Comparison of ENCODE assay signal across 17 cellular contexts in the genomic region with DNA sequence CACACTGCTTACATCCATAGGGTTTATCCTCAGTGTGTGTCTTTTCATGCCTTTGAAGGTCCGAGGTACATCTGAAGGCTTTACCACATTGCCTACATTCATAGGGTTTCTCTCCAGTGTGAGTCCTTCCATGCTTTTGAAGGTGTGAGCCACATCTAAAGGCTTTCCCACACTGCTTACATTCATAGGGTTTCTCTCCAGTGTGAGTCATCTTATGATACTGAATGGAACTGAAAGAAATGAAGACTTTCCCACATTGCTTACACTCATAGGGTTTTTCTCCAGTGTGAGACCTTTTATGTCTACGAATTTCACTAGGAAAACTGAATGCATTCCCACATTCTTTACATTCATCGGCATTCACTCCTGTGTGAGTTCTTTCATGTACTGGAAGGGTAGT. TPM values are rescaled to one million over a fixed set of nuclear protein-coding genes. Genes with fewer than 3 reads are reported as not detected.
DNase-seq lines count a peak whose midpoint lies in the region; ATAC-seq and TF ChIP-seq lines count a peak whose summit lies in the region.
"Had no signal": no experiment of that assay in that cellular context is flagged by ENCODE, and none has a peak within 500 bp of the region (broad histone marks: within the 10 kb centered on the region; RNA-seq: fewer than 3 reads in every experiment).

No MANE protein-coding gene starts in this region.

- no peaks in the 10 kb centered on the region for H3K27me3 ChIP-seq in fibroblast of lung (ENCODE audit: control insufficient read depth, insufficient read depth, low read length)

- H3K27ac Mint-ChIP-seq in natural killer cell treated with Interleukin-12 subunit alpha and Interleukin-12 subunit beta and Interleukin-15 and Interleukin-18, amount 100 ng/mL, for 72 hours = no peak overlapping the region
- H3K27ac Mint-ChIP-seq: CD4-positive, alpha-beta T cell had no signal

- no peaks in the 10 kb centered on the region for H3K4me1 ChIP-seq in fibroblast of lung (ENCODE audit: control insufficient read depth, extremely low read depth, insufficient read depth, low read length)

- intact Hi-C loops in posterior cingulate gyrus (cut with DNase I) = no loop called here

- DNase-seq in Caki2 (ENCODE audit: low read depth) (peak; percentile 43), KBM-7 (peak; percentile 19), amniotic epithelial cell (ENCODE audit: low read depth) (peak; percentile 50), fibroblast of lung (ENCODE audit: low read depth in 2 of 2) (peak; percentile 23 to 31), posterior cingulate gyrus (no peak), COLO829 (ENCODE audit: low spot score) (no peak)
- DNase-seq in natural killer cell treated with Interleukin-12 subunit alpha and Interleukin-12 subunit beta and Interleukin-15 and Interleukin-18, amount 100 ng/mL, for 72 hours (ENCODE audit: low spot score) = no peak
- DNase-seq in activated CD4-positive, alpha-beta T cell treated with anti-CD3 and anti-CD28 coated beads, Interleukin-2, amount 50 U/mL, for 48 hours = no peak
- DNase-seq: AML-193; CD4-positive, alpha-beta T cell; EL; MM.1S; NCI-H187 treated with DMSO at 0.1 percent for 48 hours; NCI-H2171 treated with DMSO at 0.1 percent for 48 hours; NCI-H82 had no signal

- H3K27me3 Mint-ChIP-seq in natural killer cell treated with Interleukin-12 subunit alpha and Interleukin-12 subunit beta and Interleukin-15 and Interleukin-18, amount 100 ng/mL, for 72 hours = no peaks in the 10 kb centered on the region
- H3K27me3 Mint-ChIP-seq: CD4-positive, alpha-beta T cell had no signal

- in situ Hi-C loops in Caki2 (cut with HindIII; ENCODE audit: low pct_unique_long_range_greater_than_20kb, low sequenced_read_pairs) = loop anchor here (10.0 kb wide), 1 partner anchor 52 kb away; no protein-coding TSS in a partner anchor
- in situ Hi-C loops in KBM-7 (cut with MboI; ENCODE audit: low pct_unique_long_range_greater_than_20kb, low sequenced_read_pairs) = no loop called here

- H3K79me2 ChIP-seq in fibroblast of lung (ENCODE audit: control insufficient read depth, insufficient read depth, low read length) = peaks cover 7% of the 10 kb centered on the region

- H3K9me3 ChIP-seq in fibroblast of lung (ENCODE audit: control insufficient read depth, insufficient read depth, low read depth, low read length) = peaks cover 12% of the 10 kb centered on the region

- no peak overlapping the region for H3K4me2 ChIP-seq in fibroblast of lung (ENCODE audit: extremely low read depth, insufficient read depth, low read length)
- H3K4me2 ChIP-seq: KMS-11 had no signal

- H3K9me3 Mint-ChIP-seq in natural killer cell treated with Interleukin-12 subunit alpha and Interleukin-12 subunit beta and Interleukin-15 and Interleukin-18, amount 100 ng/mL, for 72 hours = peaks cover 18% of the 10 kb centered on the region

- H3K9ac ChIP-seq in fibroblast of lung (ENCODE audit: insufficient read depth, low read length) = no peak overlapping the region
- H3K9ac ChIP-seq: KMS-11 had no signal

- H3K4me3 ChIP-seq in fibroblast of lung (replicated peaks in 1 of 4; ENCODE audit: control extremely low read depth in 1 of 4, insufficient read depth in 1 of 4, low read depth in 3 of 4, low read length in 4 of 4) = no peak overlapping the region

- H4K20me1 ChIP-seq in fibroblast of lung (ENCODE audit: control insufficient read depth, extremely low read depth, insufficient read depth, low read length) = no peaks in the 10 kb centered on the region

- H3K27ac ChIP-seq in fibroblast of lung (ENCODE audit: insufficient read depth, low read length) = no peak overlapping the region
- H3K27ac ChIP-seq: KMS-11 had no signal

- H3K4me1 Mint-ChIP-seq in natural killer cell treated with Interleukin-12 subunit alpha and Interleukin-12 subunit beta and Interleukin-15 and Interleukin-18, amount 100 ng/mL, for 72 hours (ENCODE audit: low read depth in 2 of 2) = peaks cover 7 to 8% of the 10 kb centered on the region in 2 donors

- TF ChIP-seq CTCF in fibroblast of lung (conservative IDR thresholded peaks at IDR 0.05 in 1 of 2, IDR thresholded peaks at IDR 0.05 in 1 of 2; ENCODE audit: low read depth in 1 of 2, low read length in 2 of 2) = no peak

- peaks cover 19% of the 10 kb centered on the region for H3K36me3 ChIP-seq in fibroblast of lung (ENCODE audit: control insufficient read depth, insufficient read depth, low read length)

- peaks cover 40% of the 10 kb centered on the region for H3K36me3 Mint-ChIP-seq in natural killer cell treated with Interleukin-12 subunit alpha and Interleukin-12 subunit beta and Interleukin-15 and Interleukin-18, amount 100 ng/mL, for 72 hours

- H2AFZ ChIP-seq in fibroblast of lung (ENCODE audit: low read length) = no peak overlapping the region

- no peak for ATAC-seq in natural killer cell treated with Interleukin-12 subunit alpha and Interleukin-12 subunit beta and Interleukin-15 and Interleukin-18, amount 100 ng/mL, for 72 hours

- no peak overlapping the region for H3K4me3 Mint-ChIP-seq in natural killer cell treated with Interleukin-12 subunit alpha and Interleukin-12 subunit beta and Interleukin-15 and Interleukin-18, amount 100 ng/mL, for 72 hours
- H3K4me3 Mint-ChIP-seq: CD4-positive, alpha-beta T cell had no signal

RNA-seq across cellular contexts. Expression of a gene that starts 7.1 kb away (rescaled TPM):
- total RNA-seq in Caki2 (2014; rRNA removed; shearing (Covaris generic); ENCODE audit: low replicate concordance) = 3.4 and 20.8 TPM in 2 replicates
- 4.6 and 8.6 TPM in 2 replicates for total RNA-seq in fibroblast of lung
- polyA plus RNA-seq in fibroblast of lung = 2.6 and 3.3 TPM in 2 replicates
- polyA plus RNA-seq in fibroblast of lung (2012) = 3.1 and 3.3 TPM in 2 replicates
- 0.79 and 3.9 TPM in 2 replicates for polyA minus RNA-seq in fibroblast of lung (ENCODE audit: low replicate concordance)
- total RNA-seq in natural killer cell treated with Interleukin-12 subunit alpha and Interleukin-12 subunit beta and Interleukin-15 and Interleukin-18, amount 100 ng/mL, for 72 hours = 1 to 10 TPM; 2.7 to 4.4 TPM

RNA-seq across cellular contexts. Expression of a gene that starts 23.5 kb away (rescaled TPM):
- total RNA-seq in Caki2 (2014; rRNA removed; shearing (Covaris generic); ENCODE audit: low replicate concordance) = not detected in 2 replicates
- total RNA-seq in fibroblast of lung = 7.7 and 15.0 TPM in 2 replicates
- 3.1 and 3.7 TPM in 2 replicates for polyA plus RNA-seq in fibroblast of lung
- polyA plus RNA-seq in fibroblast of lung (2012) = 2.2 and 3.0 TPM in 2 replicates
- polyA minus RNA-seq in fibroblast of lung (ENCODE audit: low replicate concordance) = 3.3 TPM in 1 of 2 replicates, not detected in the other
- total RNA-seq in natural killer cell treated with Interleukin-12 subunit alpha and Interleukin-12 subunit beta and Interleukin-15 and Interleukin-18, amount 100 ng/mL, for 72 hours = 1 to 10 TPM; 5.1 to 7.8 TPM
- total RNA-seq: NCI-H460 had no signal

RNA-seq across cellular contexts. Expression of a gene that starts 29.8 kb away (rescaled TPM):
- 1.1 and 6.6 TPM in 2 replicates for total RNA-seq in Caki2 (2014; rRNA removed; shearing (Covaris generic); ENCODE audit: low replicate concordance)
- total RNA-seq in fibroblast of lung = 7.7 and 9.2 TPM in 2 replicates
- 3.6 and 4.2 TPM in 2 replicates for polyA plus RNA-seq in fibroblast of lung
- 2.3 and 2.4 TPM in 2 replicates for polyA plus RNA-seq in fibroblast of lung (2012)
- polyA minus RNA-seq in fibroblast of lung (ENCODE audit: low replicate concordance) = 1.2 and 1.3 TPM in 2 replicates
- total RNA-seq in natural killer cell treated with Interleukin-12 subunit alpha and Interleukin-12 subunit beta and Interleukin-15 and Interleukin-18, amount 100 ng/mL, for 72 hours = 10 to 100 TPM; 12.1 to 20.9 TPM

Comparison
In these comparisons a context has a peak if more than half of its experiments do, and no peak if none do; other contexts are left out.
1. DNase-seq: peak in Caki2 (single experiment), KBM-7 (single experiment), amniotic epithelial cell (single experiment) and fibroblast of lung (2 of 2); none in posterior cingulate gyrus (0 of 10), natural killer cell treated with Interleukin-12 subunit alpha and Interleukin-12 subunit beta and Interleukin-15 and Interleukin-18, amount 100 ng/mL, for 72 hours (single experiment), COLO829 (single experiment) and activated CD4-positive, alpha-beta T cell treated with anti-CD3 and anti-CD28 coated beads, Interleukin-2, amount 50 U/mL, for 48 hours (0 of 2).